ENCODE assay signal across 25 cellular contexts in genomic region chr4:123787710-123788109, GRCh38.
A peak's percentile ranks its signal among the peaks of the same experiment; 100 is the strongest.
DNase-seq lines count a peak whose midpoint lies in the region; ATAC-seq and TF ChIP-seq lines count a peak whose summit lies in the region.
"Had no signal": no experiment of that assay in that cellular context is flagged by ENCODE, and none has a peak within 500 bp of the region (broad histone marks: within the 10 kb centered on the region; RNA-seq: fewer than 3 reads in every experiment).

No MANE protein-coding gene starts in this region.

- peak in 2 of 4 donors; percentile 21 to 38 for ATAC-seq in heart left ventricle
- no peak for ATAC-seq in GM18873 (IDR thresholded peaks at IDR 0.05; ENCODE audit: low FRiP score, unreplicated experiment)
- ATAC-seq: activated T-cell treated with anti-CD3 and anti-CD28 coated beads, Interleukin-2, amount 50 U/mL, for 4 hours had no signal

- H3K9me3 ChIP-seq in ascending aorta, result no peaks in the 10 kb centered on the region
- no peaks in the 10 kb centered on the region for H3K9me3 ChIP-seq in heart left ventricle
- H3K9me3 ChIP-seq in suprapubic skin, result no peaks in the 10 kb centered on the region
- H3K9me3 ChIP-seq: BLaER1 treated with 17β-estradiol and CSF1 and Interleukin-3, amounts not matched to agents 10 nM and 100 nM; Caco-2; prostate gland; spleen had no signal

- WGBS in heart left ventricle, 4 donors, result 84 to 91% (median 90%) methylated on average over 3 of the region's 3 CpGs
- WGBS in suprapubic skin, result 92% methylated on average over 3 of the region's 3 CpGs

- no peaks in the 10 kb centered on the region for H3K27me3 ChIP-seq in ascending aorta
- H3K27me3 ChIP-seq in heart left ventricle, result no peaks in the 10 kb centered on the region
- no peaks in the 10 kb centered on the region for H3K27me3 ChIP-seq in suprapubic skin
- H3K27me3 ChIP-seq: BLaER1 treated with 17β-estradiol and CSF1 and Interleukin-3, amounts not matched to agents 10 nM and 100 nM; neural progenitor cell; spleen had no signal

- DNase-seq in ascending aorta (ENCODE audit: low spot score in 2 of 2), result no peak
- no peak for DNase-seq in heart left ventricle
- DNase-seq in nephron progenitor cell, result no peak
- no peak for DNase-seq in suprapubic skin (ENCODE audit: low spot score in 2 of 2)
- DNase-seq in activated naive CD4-positive, alpha-beta T cell (lab: John Stamatoyannopoulos, UW), result no peak
- DNase-seq in germinal center (ENCODE audit: low spot score), result no peak
- DNase-seq in SK-N-DZ (ENCODE audit: low spot score), result no peak
- DNase-seq: activated CD4-positive, alpha-beta T cell treated with anti-CD3 and anti-CD28 coated beads for 1 hour; activated CD8-positive, alpha-beta memory T cell treated with anti-CD3 and anti-CD28 coated beads for 24 hours; activated naive CD4-positive, alpha-beta T cell treated with anti-CD3 and anti-CD28 coated beads, Interleukin-2, amount 50 U/mL, for 16 hours; activated T-cell treated with anti-CD3 and anti-CD28 coated beads, Interleukin-2, amount 50 U/mL, for 4 hours; aorta; Caco-2; DMS79 treated with DMSO at 0.1 percent for 48 hours; glutamatergic neuron; midbrain; MV-4-11; NCI-H187; NCI-H774; spleen had no signal

- H3K4me3 ChIP-seq in ascending aorta (no peak overlapping the region), heart left ventricle (no peak overlapping the region), suprapubic skin (no peak overlapping the region)
- H3K4me3 ChIP-seq: BLaER1 treated with 17β-estradiol and CSF1 and Interleukin-3, amounts not matched to agents 10 nM and 100 nM; neural progenitor cell; prostate gland; spleen had no signal

- no peak overlapping the region for H3K4me3 Mint-ChIP-seq in nephron progenitor cell
- H3K4me3 Mint-ChIP-seq: activated T-cell treated with anti-CD3 and anti-CD28 coated beads, Interleukin-2, amount 50 U/mL, for 4 hours; neural progenitor cell; stimulated activated naive CD8-positive, alpha-beta T cell treated with anti-CD3 and anti-CD28 coated beads, Interleukin-15, Interleukin-2, amounts not matched to agents 100 ng/mL and 50 ng/mL, for 24 hours had no signal

- H3K27ac Mint-ChIP-seq in nephron progenitor cell, result peak overlapping the region; percentile 58
- H3K27ac Mint-ChIP-seq: neural progenitor cell; stimulated activated naive CD8-positive, alpha-beta T cell treated with anti-CD3 and anti-CD28 coated beads, Interleukin-15, Interleukin-2, amounts not matched to agents 100 ng/mL and 50 ng/mL, for 24 hours had no signal

- peaks cover 16% of the 10 kb centered on the region for H3K4me1 Mint-ChIP-seq in nephron progenitor cell

- TF ChIP-seq POLR2A in heart left ventricle (IDR thresholded peaks at IDR 0.05) (no peak), suprapubic skin (IDR thresholded peaks at IDR 0.05) (no peak)

- no peak for TF ChIP-seq EP300 in suprapubic skin (IDR thresholded peaks at IDR 0.05)

- H3K9me3 Mint-ChIP-seq in nephron progenitor cell, result peaks cover 11% of the 10 kb centered on the region
- H3K9me3 Mint-ChIP-seq: activated T-cell treated with anti-CD3 and anti-CD28 coated beads, Interleukin-2, amount 50 U/mL, for 4 hours; stimulated activated naive CD8-positive, alpha-beta T cell treated with anti-CD3 and anti-CD28 coated beads, Interleukin-15, Interleukin-2, amounts not matched to agents 100 ng/mL and 50 ng/mL, for 24 hours had no signal

- H3K4me1 ChIP-seq in ascending aorta, result peaks cover 7 to 25% of the 10 kb centered on the region in 2 donors
- peaks cover 0 to 53% (median 11%) of the 10 kb centered on the region in 12 donors for H3K4me1 ChIP-seq in heart left ventricle
- H3K4me1 ChIP-seq in suprapubic skin, result peaks cover 8% of the 10 kb centered on the region
- H3K4me1 ChIP-seq: BLaER1 treated with 17β-estradiol and CSF1 and Interleukin-3, amounts not matched to agents 10 nM and 100 nM; Caco-2; prostate gland; spleen had no signal

- H3K36me3 ChIP-seq in ascending aorta (no peaks in the 10 kb centered on the region), heart left ventricle (no peaks in the 10 kb centered on the region), suprapubic skin (no peaks in the 10 kb centered on the region)
- H3K36me3 ChIP-seq: BLaER1 treated with 17β-estradiol and CSF1 and Interleukin-3, amounts not matched to agents 10 nM and 100 nM; neural progenitor cell; prostate gland; spleen had no signal

- H3K27ac ChIP-seq in ascending aorta (peak overlapping the region; percentile 71 to 72), heart left ventricle (peak overlapping the region in 11 of 12 donors; percentile 19 to 88 (median 75)), suprapubic skin (peak overlapping the region; percentile 77)
- H3K27ac ChIP-seq: BLaER1 treated with 17β-estradiol and CSF1 and Interleukin-3, amounts not matched to agents 10 nM and 100 nM; neural progenitor cell; spleen had no signal

- peaks cover 7% of the 10 kb centered on the region for H3K36me3 Mint-ChIP-seq in nephron progenitor cell (ENCODE audit: low read depth)

- no peaks in the 10 kb centered on the region for H3K27me3 Mint-ChIP-seq in nephron progenitor cell (ENCODE audit: low read depth, poor library complexity)
- H3K27me3 Mint-ChIP-seq: stimulated activated naive CD8-positive, alpha-beta T cell treated with anti-CD3 and anti-CD28 coated beads, Interleukin-15, Interleukin-2, amounts not matched to agents 100 ng/mL and 50 ng/mL, for 24 hours had no signal

- intact Hi-C loops in ascending aorta (cut with DNase I), result loop anchor here (2.0 to 10.0 kb wide), 3 partner anchors 45 to 683 kb away; partner anchors contain the start of gene SPRY1
- intact Hi-C loops in heart left ventricle (cut with DNase I), result loop anchor here in 5 of 10 donors (5.0 kb wide), 2 partner anchors 40 to 45 kb away; no protein-coding TSS in a partner anchor

- TF ChIP-seq CTCF in ascending aorta (IDR thresholded peaks at IDR 0.05) (no peak), heart left ventricle (IDR thresholded peaks at IDR 0.05) (no peak), nephron progenitor cell (IDR thresholded peaks at IDR 0.05) (no peak), suprapubic skin (IDR thresholded peaks at IDR 0.05) (no peak)
